ENCODE assay signal across 8 cellular contexts in genomic region chr5:1516615-1517601, GRCh38. TPM values are rescaled to one million over a fixed set of nuclear protein-coding genes. Genes with fewer than 3 reads are reported as not detected.
DNase-seq lines count a peak whose midpoint lies in the region; ATAC-seq and TF ChIP-seq lines count a peak whose summit lies in the region.

No MANE protein-coding gene starts in this region.

- ATAC-seq in activated CD8-positive, alpha-beta T cell treated with anti-CD3 and anti-CD28 coated beads for 36 hours = no peak
- no peak for ATAC-seq in left cardiac atrium
- no peak for ATAC-seq in HG02981 (IDR thresholded peaks at IDR 0.05; ENCODE audit: unreplicated experiment)
- no peak for ATAC-seq in activated T-cell treated with anti-CD3 and anti-CD28 coated beads, Interleukin-2, amount 50 U/mL, for 4 hours

- peaks cover 39% of the 10 kb centered on the region for H3K4me1 ChIP-seq in smooth muscle cell (ENCODE audit: low read depth)

- H3K4me3 ChIP-seq in smooth muscle cell = no peak overlapping the region

- H4K20me1 ChIP-seq in smooth muscle cell (ENCODE audit: low read depth) = peaks cover 99% of the 10 kb centered on the region

- DNase-seq in GM04503 (ENCODE audit: low read depth) = peak; percentile 69
- DNase-seq in activated CD8-positive, alpha-beta T cell treated with anti-CD3 and anti-CD28 coated beads for 36 hours = no peak
- peak; percentile 18 for DNase-seq in left cardiac atrium
- no peak for DNase-seq in smooth muscle cell (lab: John Stamatoyannopoulos, UW; ENCODE audit: unreplicated experiment)
- no peak for DNase-seq in activated T-cell treated with anti-CD3 and anti-CD28 coated beads, Interleukin-2, amount 50 U/mL, for 4 hours
- DNase-seq in effector CD4-positive, alpha-beta T cell = no peak
- no peak for DNase-seq in DMS114 treated with DMSO at 0.1 percent for 48 hours (lab: John Stamatoyannopoulos, UW; ENCODE audit: unreplicated experiment)

- no peak overlapping the region for H3K4me3 Mint-ChIP-seq in activated CD8-positive, alpha-beta T cell treated with anti-CD3 and anti-CD28 coated beads for 36 hours
- no peak overlapping the region for H3K4me3 Mint-ChIP-seq in activated T-cell treated with anti-CD3 and anti-CD28 coated beads, Interleukin-2, amount 50 U/mL, for 4 hours

- H3K36me3 ChIP-seq in smooth muscle cell (ENCODE audit: low read depth) = no peaks in the 10 kb centered on the region

- peak overlapping the region; percentile 99 for H3K27ac ChIP-seq in smooth muscle cell (ENCODE audit: low read depth)

- H3K27me3 Mint-ChIP-seq in activated CD8-positive, alpha-beta T cell treated with anti-CD3 and anti-CD28 coated beads for 36 hours = no peaks in the 10 kb centered on the region
- H3K27me3 Mint-ChIP-seq in activated T-cell treated with anti-CD3 and anti-CD28 coated beads, Interleukin-2, amount 50 U/mL, for 4 hours (ENCODE audit: low read depth) = no peaks in the 10 kb centered on the region

- H3K9me3 ChIP-seq in smooth muscle cell (replicated peaks; ENCODE audit: low read depth) = no peaks in the 10 kb centered on the region

- peaks cover 26% of the 10 kb centered on the region for H3K36me3 Mint-ChIP-seq in activated CD8-positive, alpha-beta T cell treated with anti-CD3 and anti-CD28 coated beads for 36 hours (ENCODE audit: low read depth)
- H3K36me3 Mint-ChIP-seq in activated T-cell treated with anti-CD3 and anti-CD28 coated beads, Interleukin-2, amount 50 U/mL, for 4 hours (ENCODE audit: insufficient read depth) = peaks cover 8% of the 10 kb centered on the region

- H3K4me2 ChIP-seq in smooth muscle cell = peak overlapping the region; percentile 65

- intact Hi-C loops in activated CD8-positive, alpha-beta T cell treated with anti-CD3 and anti-CD28 coated beads for 36 hours (cut with micrococcal nuclease) = no loop called here
- intact Hi-C loops in left cardiac atrium (cut with DNase I) = no loop called here

- no peaks in the 10 kb centered on the region for H3K27me3 ChIP-seq in smooth muscle cell (ENCODE audit: low read depth)

- no peak overlapping the region for H2AFZ ChIP-seq in smooth muscle cell (ENCODE audit: low read depth)

- H3K27ac Mint-ChIP-seq in activated CD8-positive, alpha-beta T cell treated with anti-CD3 and anti-CD28 coated beads for 36 hours = peak overlapping the region; percentile 34

- no peak for TF ChIP-seq CTCF in activated CD8-positive, alpha-beta T cell treated with anti-CD3 and anti-CD28 coated beads for 36 hours (IDR thresholded peaks at IDR 0.05)
- no peak for TF ChIP-seq CTCF in smooth muscle cell (IDR thresholded peaks at IDR 0.05; ENCODE audit: borderline replicate concordance, insufficient read depth, poor library complexity, severe bottlenecking)

- H3K9ac ChIP-seq in smooth muscle cell (ENCODE audit: low read depth) = peak overlapping the region; percentile 95

- H3K4me1 Mint-ChIP-seq in activated CD8-positive, alpha-beta T cell treated with anti-CD3 and anti-CD28 coated beads for 36 hours (ENCODE audit: low read depth) = peaks cover 40% of the 10 kb centered on the region
- H3K4me1 Mint-ChIP-seq in activated T-cell treated with anti-CD3 and anti-CD28 coated beads, Interleukin-2, amount 50 U/mL, for 4 hours (ENCODE audit: low read depth) = peaks cover 41% of the 10 kb centered on the region

- H3F3A ChIP-seq in smooth muscle cell (ENCODE audit: low read depth) = peaks cover 13% of the 10 kb centered on the region

- 59% methylated on average over 19 of the region's 19 CpGs for WGBS in smooth muscle cell (ENCODE audit: low lambda C conversion rate)

- peaks cover 90% of the 10 kb centered on the region for H3K79me2 ChIP-seq in smooth muscle cell (ENCODE audit: low read depth)

- CTCF ChIA-PET in activated CD8-positive, alpha-beta T cell treated with anti-CD3 and anti-CD28 coated beads for 36 hours (lab: Charles Lee) = no interaction called here

- POLR2A ChIA-PET in activated CD8-positive, alpha-beta T cell treated with anti-CD3 and anti-CD28 coated beads for 36 hours (lab: Charles Lee) = interaction anchor here (0.9 to 1.1 kb wide), 2 partner anchors 21 to 41 kb away, joined by 3 read pairs; no protein-coding TSS in a partner anchor

- no peaks in the 10 kb centered on the region for H3K9me3 Mint-ChIP-seq in activated CD8-positive, alpha-beta T cell treated with anti-CD3 and anti-CD28 coated beads for 36 hours
- no peaks in the 10 kb centered on the region for H3K9me3 Mint-ChIP-seq in activated T-cell treated with anti-CD3 and anti-CD28 coated beads, Interleukin-2, amount 50 U/mL, for 4 hours

RNA-seq across cellular contexts. Expression of gene LPCAT1, which starts 6.9 kb away (rescaled TPM):
- total RNA-seq in activated CD8-positive, alpha-beta T cell treated with anti-CD3 and anti-CD28 coated beads for 36 hours = 10 to 100 TPM; 37.2 to 43.6 TPM
- total RNA-seq in left cardiac atrium = 10 to 100 TPM; 17.5 to 22.7 TPM
- total RNA-seq in smooth muscle cell = 42.7 and 52.0 TPM in 2 replicates
- 50.1 and 55.7 TPM in 2 replicates for polyA plus RNA-seq in smooth muscle cell
- total RNA-seq in activated T-cell treated with anti-CD3 and anti-CD28 coated beads, Interleukin-2, amount 50 U/mL, for 4 hours = 10 to 100 TPM; 60.6 to 76.8 (median 65.7) TPM

Comparison
In these comparisons a context has a peak if more than half of its experiments do, and no peak if none do; other contexts are left out.
1. DNase-seq: peak in GM04503 (single experiment) and left cardiac atrium (single experiment); none in activated CD8-positive, alpha-beta T cell treated with anti-CD3 and anti-CD28 coated beads for 36 hours (single experiment), smooth muscle cell (single experiment), activated T-cell treated with anti-CD3 and anti-CD28 coated beads, Interleukin-2, amount 50 U/mL, for 4 hours (single experiment), effector CD4-positive, alpha-beta T cell (single experiment) and DMS114 treated with DMSO at 0.1 percent for 48 hours (single experiment).